ENCODE assay signal across 1 cellular context in the genomic region with DNA sequence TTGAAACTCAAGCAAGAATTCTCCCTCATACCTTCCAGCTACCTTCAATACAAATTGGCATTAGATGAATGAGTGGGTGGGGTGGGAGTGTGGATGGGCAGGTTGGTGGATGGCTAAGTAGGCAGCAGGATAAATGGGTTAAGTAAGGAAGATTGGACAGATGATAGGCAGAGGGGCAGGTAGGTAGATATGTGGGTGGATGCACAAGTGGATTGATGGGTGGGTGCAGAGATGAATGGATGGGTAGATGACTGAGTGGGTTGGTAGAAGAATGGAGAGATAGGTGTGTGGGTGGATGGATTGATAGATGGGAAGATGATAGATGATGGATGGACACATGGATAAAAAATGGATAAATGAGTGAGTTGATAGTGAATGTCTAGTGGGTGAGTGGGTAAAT.
TF ChIP-seq lines count a peak whose summit lies in the region.

No MANE protein-coding gene starts in this region.

TF ChIP-seq in H1, 55 proteins besides CTCF, POLR2A, EP300 and RAD21:
- no peak for TF ChIP-seq CBX8 (IDR thresholded peaks at IDR 0.05; ENCODE audit: borderline replicate concordance, low read depth, low read length)
- TF ChIP-seq KDM1A (IDR thresholded peaks at IDR 0.05; ENCODE audit: borderline replicate concordance, low read length) = no peak
- TF ChIP-seq, protein P1, sequence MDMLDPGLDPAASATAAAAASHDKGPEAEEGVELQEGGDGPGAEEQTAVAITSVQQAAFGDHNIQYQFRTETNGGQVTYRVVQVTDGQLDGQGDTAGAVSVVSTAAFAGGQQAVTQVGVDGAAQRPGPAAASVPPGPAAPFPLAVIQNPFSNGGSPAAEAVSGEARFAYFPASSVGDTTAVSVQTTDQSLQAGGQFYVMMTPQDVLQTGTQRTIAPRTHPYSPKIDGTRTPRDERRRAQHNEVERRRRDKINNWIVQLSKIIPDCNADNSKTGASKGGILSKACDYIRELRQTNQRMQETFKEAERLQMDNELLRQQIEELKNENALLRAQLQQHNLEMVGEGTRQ (IDR thresholded peaks at IDR 0.05; ENCODE audit: low read length) = no peak
- no peak for TF ChIP-seq KDM4A (IDR thresholded peaks at IDR 0.05; ENCODE audit: low read depth, low read length, severe bottlenecking)
- TF ChIP-seq SIRT6 (IDR thresholded peaks at IDR 0.05; ENCODE audit: low read length) = no peak
- TF ChIP-seq SP2 (IDR thresholded peaks at IDR 0.05; ENCODE audit: low read length) = no peak
- TF ChIP-seq RNF2 (IDR thresholded peaks at IDR 0.05; ENCODE audit: borderline replicate concordance, low read depth, low read length, missing control alignments, poor library complexity, severe bottlenecking) = no peak
- no peak for TF ChIP-seq PHF8 (conservative IDR thresholded peaks at IDR 0.05; ENCODE audit: low read depth, low read length)
- TF ChIP-seq TEAD4 (IDR thresholded peaks at IDR 0.05; ENCODE audit: low read depth, low read length) = no peak
